ENCODE assay signal across 27 cellular contexts in the genomic region with DNA sequence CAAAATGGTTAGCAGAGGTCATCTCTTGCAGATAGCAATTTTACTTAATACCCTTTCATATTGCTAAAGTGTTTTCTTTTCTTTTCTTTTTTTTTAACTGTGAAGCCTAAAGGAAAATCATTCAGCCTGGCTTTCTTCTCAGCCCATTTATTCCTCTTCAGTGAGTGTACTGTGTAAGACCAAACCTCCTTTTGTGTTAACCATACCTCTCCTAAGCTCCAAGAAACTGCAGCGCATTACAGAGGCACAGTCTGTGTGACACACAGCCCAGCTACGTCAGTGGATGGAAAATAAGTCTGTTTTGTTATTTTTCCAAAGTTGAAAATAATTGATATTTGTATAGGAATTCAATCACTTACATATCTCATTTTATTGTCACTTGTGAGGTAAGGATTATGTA. TPM values are rescaled to one million over a fixed set of nuclear protein-coding genes. Genes with fewer than 3 reads are reported as not detected.
A peak's percentile ranks its signal among the peaks of the same experiment; 100 is the strongest.
DNase-seq lines count a peak whose midpoint lies in the region; ATAC-seq and TF ChIP-seq lines count a peak whose summit lies in the region.
"Had no signal": no experiment of that assay in that cellular context is flagged by ENCODE, and none has a peak within 500 bp of the region (broad histone marks: within the 10 kb centered on the region; RNA-seq: fewer than 3 reads in every experiment).

No MANE protein-coding gene starts in this region.

- intact Hi-C loops in natural killer cell (cut with micrococcal nuclease), result no loop called here

- CTCF ChIA-PET in T-cell (lab: Charles Lee), result interaction anchor here (0.6 to 2.5 kb wide), 8 partner anchors 12 to 312 kb away, joined by 3 to 16 read pairs (median 4); partner anchors contain the start of gene DCAF5 (in 1 of the 2)

- H3K27me3 Mint-ChIP-seq in natural killer cell (ENCODE audit: low read depth in 2 of 2) (no peaks in the 10 kb centered on the region), T-cell (no peaks in the 10 kb centered on the region), endothelial cell (ENCODE audit: unreplicated experiment) (no peaks in the 10 kb centered on the region)
- H3K27me3 Mint-ChIP-seq in natural killer cell treated with Interleukin-12 subunit alpha and Interleukin-12 subunit beta and Interleukin-15 and Interleukin-18, amount 100 ng/mL, for 72 hours, result no peaks in the 10 kb centered on the region

- POLR2A ChIA-PET in T-cell (lab: Charles Lee), result interaction anchor here (0.6 kb wide), 2 partner anchors 23 to 57 kb away, joined by 4 to 8 read pairs; no protein-coding TSS in a partner anchor

- H3K4me3 ChIP-seq in right atrium auricular region, result no peak overlapping the region
- H3K4me3 ChIP-seq: ascending aorta, left lung, skin epidermis, tibial nerve had no signal

- TF ChIP-seq CTCF in natural killer cell (IDR thresholded peaks at IDR 0.05), result no peak
- no peak for TF ChIP-seq CTCF in endothelial cell (IDR thresholded peaks at IDR 0.05; ENCODE audit: unreplicated experiment)
- no peak for TF ChIP-seq CTCF in right atrium auricular region (IDR thresholded peaks at IDR 0.05)

- no peak overlapping the region for H3K27ac ChIP-seq in right atrium auricular region
- H3K27ac ChIP-seq: ascending aorta, HL-60, left lung, RWPE1, skin epidermis, tibial nerve had no signal

- H3K4me1 Mint-ChIP-seq in natural killer cell, result peaks cover 75 to 86% of the 10 kb centered on the region in 2 donors
- H3K4me1 Mint-ChIP-seq in natural killer cell treated with Interleukin-12 subunit alpha and Interleukin-12 subunit beta and Interleukin-15 and Interleukin-18, amount 100 ng/mL, for 72 hours (ENCODE audit: low read depth in 2 of 2), result peaks cover 50 to 62% of the 10 kb centered on the region in 2 donors
- peaks cover 72 to 88% (median 85%) of the 10 kb centered on the region in 3 donors for H3K4me1 Mint-ChIP-seq in T-cell
- peaks cover 10% of the 10 kb centered on the region for H3K4me1 Mint-ChIP-seq in endothelial cell (ENCODE audit: unreplicated experiment)

- ATAC-seq in natural killer cell, result no peak
- no peak for ATAC-seq in natural killer cell treated with Interleukin-12 subunit alpha and Interleukin-12 subunit beta and Interleukin-15 and Interleukin-18, amount 100 ng/mL, for 72 hours
- no peak for ATAC-seq in T-cell (replicated peaks in 1 of 4)
- ATAC-seq in GM18520 (IDR thresholded peaks at IDR 0.05; ENCODE audit: unreplicated experiment), result no peak
- ATAC-seq: left lung had no signal

- H3K4me3 Mint-ChIP-seq in natural killer cell (no peak overlapping the region), T-cell (no peak overlapping the region), endothelial cell (ENCODE audit: unreplicated experiment) (no peak overlapping the region)
- no peak overlapping the region for H3K4me3 Mint-ChIP-seq in natural killer cell treated with Interleukin-12 subunit alpha and Interleukin-12 subunit beta and Interleukin-15 and Interleukin-18, amount 100 ng/mL, for 72 hours
- H3K4me3 Mint-ChIP-seq: activated T-helper 1 cell treated with anti-CD3 and anti-CD28 coated beads, Interleukin-12 subunit alpha, Interleukin-12 subunit beta, Interleukin-2, Interleukin-4 antibody, amounts not matched to agents 30 ng/mL and 10 ng/mL and 1 ng/mL, durations not matched to agents 14 hours and 24 hours and 36 hours; T-helper 1 cell treated with Interleukin-12 subunit alpha and Interleukin-12 subunit beta and Interleukin-4 antibody, amounts not matched to agents 30 μg/mL and 1 μg/mL, for 36 hours had no signal

- H3K9me3 ChIP-seq in right atrium auricular region, result no peaks in the 10 kb centered on the region
- H3K9me3 ChIP-seq: ascending aorta, BE2C, Caco-2, left lung, tibial nerve had no signal

- no peaks in the 10 kb centered on the region for H3K27me3 ChIP-seq in right atrium auricular region
- H3K27me3 ChIP-seq: ascending aorta, BE2C, left lung, tibial nerve had no signal

- H3K4me1 ChIP-seq in right atrium auricular region, result peaks cover 0 to 50% of the 10 kb centered on the region in 2 donors
- H3K4me1 ChIP-seq: Caco-2 had no signal

- DNase-seq in natural killer cell, result no peak
- no peak for DNase-seq in natural killer cell treated with Interleukin-12 subunit alpha and Interleukin-12 subunit beta and Interleukin-15 and Interleukin-18, amount 100 ng/mL, for 72 hours (ENCODE audit: low spot score)
- no peak for DNase-seq in T-cell
- no peak for DNase-seq in endothelial cell (ENCODE audit: low spot score)
- DNase-seq in right atrium auricular region (ENCODE audit: low spot score), result no peak
- DNase-seq in stimulated activated CD4-positive, alpha-beta T cell treated with anti-CD3 and anti-CD28 coated beads, Interleukin-2, amount 100 ng/mL, for 48 hours, result no peak
- DNase-seq: ACHN; activated CD4-positive, CD25-positive, alpha-beta regulatory T cell treated with anti-CD3 and anti-CD28 coated beads, Interleukin-2, amount 50 U/mL, for 72 hours; activated naive CD4-positive, alpha-beta T cell treated with anti-CD3 and anti-CD28 coated beads, Interleukin-2, amount 50 U/mL, for 16 hours; BE2C; Caco-2; cerebellar nuclear complex; DMS79 treated with DMSO at 0.1 percent for 48 hours; left lung; NCI-H1436; NCI-H2081 treated with DMSO at 0.1 percent for 48 hours; NCI-H446; NCI-H774; stimulated activated CD8-positive, alpha-beta memory T cell treated with anti-CD3 and anti-CD28 coated beads, Interleukin-4, amount 100 ng/mL, for 48 hours had no signal

- H3K27ac Mint-ChIP-seq in natural killer cell, result peak overlapping the region; percentile 60 to 85
- peak overlapping the region in 1 of 2 donors; percentile 81 for H3K27ac Mint-ChIP-seq in natural killer cell treated with Interleukin-12 subunit alpha and Interleukin-12 subunit beta and Interleukin-15 and Interleukin-18, amount 100 ng/mL, for 72 hours
- H3K27ac Mint-ChIP-seq in T-cell, result peak overlapping the region; percentile 68 to 77
- peak overlapping the region; percentile 36 for H3K27ac Mint-ChIP-seq in endothelial cell (ENCODE audit: unreplicated experiment)
- H3K27ac Mint-ChIP-seq: activated T-helper 1 cell treated with anti-CD3 and anti-CD28 coated beads, Interleukin-12 subunit alpha, Interleukin-12 subunit beta, Interleukin-2, Interleukin-4 antibody, amounts not matched to agents 30 ng/mL and 10 ng/mL and 1 ng/mL, durations not matched to agents 14 hours and 24 hours and 36 hours; T-helper 1 cell treated with Interleukin-12 subunit alpha and Interleukin-12 subunit beta and Interleukin-4 antibody, amounts not matched to agents 30 μg/mL and 1 μg/mL, for 36 hours had no signal

- no peaks in the 10 kb centered on the region for H3K36me3 ChIP-seq in right atrium auricular region
- H3K36me3 ChIP-seq: ascending aorta, BE2C, left lung, tibial nerve had no signal

- no peaks in the 10 kb centered on the region for H3K36me3 Mint-ChIP-seq in natural killer cell
- H3K36me3 Mint-ChIP-seq in natural killer cell treated with Interleukin-12 subunit alpha and Interleukin-12 subunit beta and Interleukin-15 and Interleukin-18, amount 100 ng/mL, for 72 hours, result no peaks in the 10 kb centered on the region
- no peaks in the 10 kb centered on the region for H3K36me3 Mint-ChIP-seq in T-cell
- H3K36me3 Mint-ChIP-seq in endothelial cell (ENCODE audit: low read depth, unreplicated experiment), result no peaks in the 10 kb centered on the region

- no peaks in the 10 kb centered on the region for H3K9me3 Mint-ChIP-seq in natural killer cell
- H3K9me3 Mint-ChIP-seq in natural killer cell treated with Interleukin-12 subunit alpha and Interleukin-12 subunit beta and Interleukin-15 and Interleukin-18, amount 100 ng/mL, for 72 hours, result no peaks in the 10 kb centered on the region
- H3K9me3 Mint-ChIP-seq in T-cell, result no peaks in the 10 kb centered on the region
- H3K9me3 Mint-ChIP-seq in endothelial cell (ENCODE audit: unreplicated experiment), result no peaks in the 10 kb centered on the region
- H3K9me3 Mint-ChIP-seq: activated T-helper 1 cell treated with anti-CD3 and anti-CD28 coated beads, Interleukin-12 subunit alpha, Interleukin-12 subunit beta, Interleukin-2, Interleukin-4 antibody, amounts not matched to agents 30 ng/mL and 10 ng/mL and 1 ng/mL, durations not matched to agents 14 hours and 24 hours and 36 hours; T-helper 1 cell treated with Interleukin-12 subunit alpha and Interleukin-12 subunit beta and Interleukin-4 antibody, amounts not matched to agents 30 μg/mL and 1 μg/mL, for 36 hours had no signal

RNA-seq across cellular contexts. Expression of gene DCAF5, which starts 21.7 kb away (rescaled TPM):
- total RNA-seq in natural killer cell (100 to 1,000 TPM in 1 of 3 donors, 10 to 100 TPM in 2; 92.0 to 112 (median 99.2) TPM), T-cell (10 to 100 TPM; 60.3 to 80.8 (median 64.2) TPM), endothelial cell (ENCODE audit: unreplicated experiment) (72.0 TPM), right atrium auricular region (10 to 100 TPM; 33.1 to 38.8 TPM)
- total RNA-seq in natural killer cell treated with Interleukin-12 subunit alpha and Interleukin-12 subunit beta and Interleukin-15 and Interleukin-18, amount 100 ng/mL, for 72 hours, result 10 to 100 TPM; 51.3 to 52.0 TPM
